In the genomic region with DNA sequence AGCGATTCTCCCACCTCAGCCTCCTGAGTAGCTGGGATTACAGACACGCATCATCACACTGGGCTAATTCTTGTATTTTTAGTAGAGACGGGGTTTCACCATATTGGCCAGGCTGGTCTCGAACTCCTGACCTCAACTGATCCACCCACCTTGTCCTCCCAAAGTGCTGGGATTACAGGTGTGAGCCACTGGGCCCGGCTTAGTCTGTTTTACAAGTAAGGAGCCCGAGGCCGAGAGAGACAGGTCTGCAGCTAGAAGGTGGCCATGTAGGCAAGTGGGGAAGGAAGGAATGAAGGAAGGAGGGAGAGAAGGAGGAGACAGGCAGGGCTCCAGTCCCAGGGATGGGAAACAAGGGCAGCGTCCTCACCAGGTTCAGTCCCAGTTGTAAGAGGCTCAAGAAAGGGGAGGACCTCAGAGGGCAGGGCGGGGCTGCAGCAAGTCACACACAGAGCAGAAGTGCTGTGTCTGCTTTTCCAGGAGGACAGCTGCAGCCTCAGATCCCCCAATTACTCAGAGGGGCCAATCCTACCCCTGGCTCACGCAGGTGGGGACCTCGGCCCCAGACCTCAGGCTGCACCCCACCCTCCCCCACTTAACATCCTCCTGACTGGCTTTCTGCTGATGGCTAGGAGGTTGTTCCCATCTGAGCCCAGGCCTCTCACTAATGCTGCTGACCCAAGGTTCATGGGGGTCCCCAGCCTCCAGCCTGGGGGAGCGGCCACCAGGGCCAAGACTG, we compare ENCODE assay signal across 16 cellular contexts. TPM values are rescaled to one million over a fixed set of nuclear protein-coding genes. Genes with fewer than 3 reads are reported as not detected.
DNase-seq lines count a peak whose midpoint lies in the region; ATAC-seq, FAIRE-seq and TF ChIP-seq lines count a peak whose summit lies in the region.
"Had no signal": no experiment of that assay in that cellular context is flagged by ENCODE, and none has a peak within 500 bp of the region (broad histone marks: within the 10 kb centered on the region; RNA-seq: fewer than 3 reads in every experiment).

No MANE protein-coding gene starts in this region.

- H3K4me1 Mint-ChIP-seq in astrocyte (ENCODE audit: low read depth, unreplicated experiment) (peaks cover 7% of the 10 kb centered on the region), progenitor cell of endocrine pancreas (ENCODE audit: low read depth) (peaks cover 3% of the 10 kb centered on the region), T-cell (no peaks in the 10 kb centered on the region), immature natural killer cell (no peaks in the 10 kb centered on the region)
- H3K4me1 Mint-ChIP-seq: activated T-helper 17 cell treated with anti-CD3 and anti-CD28 coated beads, Interleukin-2, amount 50 U/mL, for 72 hours; central memory CD8-positive, alpha-beta T cell had no signal

- no peak for ATAC-seq in T-cell (replicated peaks in 1 of 4)
- ATAC-seq in stimulated activated naive CD8-positive, alpha-beta T cell treated with anti-CD3 and anti-CD28 coated beads, Interleukin-15, Interleukin-2, amounts not matched to agents 100 U/mL and 50 U/mL, for 24 hours: no peak
- ATAC-seq in GM21423 (IDR thresholded peaks at IDR 0.05; ENCODE audit: unreplicated experiment): no peak
- ATAC-seq: activated T-helper 17 cell treated with anti-CD3 and anti-CD28 coated beads, Interleukin-2, amount 50 U/mL, for 72 hours had no signal

- H3K4me3 Mint-ChIP-seq in astrocyte (ENCODE audit: unreplicated experiment): no peak overlapping the region
- H3K4me3 Mint-ChIP-seq in progenitor cell of endocrine pancreas (ENCODE audit: low read depth): no peak overlapping the region
- H3K4me3 Mint-ChIP-seq in T-cell: no peak overlapping the region
- H3K4me3 Mint-ChIP-seq in immature natural killer cell: no peak overlapping the region
- H3K4me3 Mint-ChIP-seq: activated T-helper 17 cell treated with anti-CD3 and anti-CD28 coated beads, Interleukin-2, amount 50 U/mL, for 72 hours; central memory CD8-positive, alpha-beta T cell had no signal

- no peak for FAIRE-seq in astrocyte (lab: Jason Lieb, UNC)

- H3K4me3 ChIP-seq in BLaER1: no peak overlapping the region
- H3K4me3 ChIP-seq in astrocyte (ENCODE audit: insufficient read depth, low read depth, low read length): no peak overlapping the region
- no peak overlapping the region for H3K4me3 ChIP-seq in left ventricle myocardium inferior

- peak overlapping the region; percentile 19 for H3K4me2 ChIP-seq in BLaER1
- H3K4me2 ChIP-seq in astrocyte (ENCODE audit: low read length): no peak overlapping the region

- H3K27me3 ChIP-seq in BLaER1 (no peaks in the 10 kb centered on the region), astrocyte (ENCODE audit: insufficient read depth, low read length) (peaks cover 14% of the 10 kb centered on the region), left ventricle myocardium inferior (ENCODE audit: low read depth) (peaks cover 59% of the 10 kb centered on the region)
- H3K27me3 ChIP-seq: BE2C had no signal

- H3K36me3 Mint-ChIP-seq in astrocyte (ENCODE audit: low read depth, unreplicated experiment) (no peaks in the 10 kb centered on the region), progenitor cell of endocrine pancreas (ENCODE audit: insufficient read depth) (peaks cover 2% of the 10 kb centered on the region), T-cell (no peaks in the 10 kb centered on the region), immature natural killer cell (no peaks in the 10 kb centered on the region)

- CTCF ChIA-PET in T-cell (lab: Charles Lee): no interaction called here

- peaks cover 5% of the 10 kb centered on the region for H3K27me3 Mint-ChIP-seq in astrocyte (ENCODE audit: low read depth, unreplicated experiment)
- H3K27me3 Mint-ChIP-seq in progenitor cell of endocrine pancreas: no peaks in the 10 kb centered on the region
- no peaks in the 10 kb centered on the region for H3K27me3 Mint-ChIP-seq in T-cell
- H3K27me3 Mint-ChIP-seq in immature natural killer cell (ENCODE audit: low read depth in 3 of 3): peaks cover 0 to 7% (median 0%) of the 10 kb centered on the region in 3 donors
- H3K27me3 Mint-ChIP-seq: activated T-helper 17 cell treated with anti-CD3 and anti-CD28 coated beads, Interleukin-2, amount 50 U/mL, for 72 hours; central memory CD8-positive, alpha-beta T cell had no signal

- H3K9ac ChIP-seq in BLaER1 (no peak overlapping the region), astrocyte (ENCODE audit: low read length) (no peak overlapping the region)

- DNase-seq in astrocyte (ENCODE audit: low read depth) (no peak), left ventricle myocardium inferior (no peak), progenitor cell of endocrine pancreas (ENCODE audit: low spot score, unreplicated experiment) (no peak), T-cell (no peak), immature natural killer cell (no peak)
- no peak for DNase-seq in stimulated activated naive CD8-positive, alpha-beta T cell treated with anti-CD3 and anti-CD28 coated beads, Interleukin-15, Interleukin-2, amounts not matched to agents 100 U/mL and 50 U/mL, for 24 hours
- DNase-seq: BE2C, GOT3, KBM-7, midbrain, NCI-H2081 treated with DMSO at 0.1 percent for 48 hours had no signal

- H3K4me1 ChIP-seq in BLaER1 (peaks cover 44% of the 10 kb centered on the region), astrocyte (ENCODE audit: insufficient read depth, low read length) (no peaks in the 10 kb centered on the region), left ventricle myocardium inferior (no peaks in the 10 kb centered on the region)
- H3K4me1 ChIP-seq: BE2C had no signal

- intact Hi-C loops in left ventricle myocardium inferior (cut with micrococcal nuclease): no loop called here

- H3K9me3 ChIP-seq in BLaER1: peaks cover 3% of the 10 kb centered on the region; the same call in 1 of the 2 replicates
- no peaks in the 10 kb centered on the region for H3K9me3 ChIP-seq in astrocyte (ENCODE audit: insufficient read depth, low read depth, low read length)
- H3K9me3 ChIP-seq in left ventricle myocardium inferior (replicated peaks): peaks cover 4% of the 10 kb centered on the region
- H3K9me3 ChIP-seq: BE2C had no signal

- H3K9me3 Mint-ChIP-seq in astrocyte (ENCODE audit: unreplicated experiment) (peaks cover 2% of the 10 kb centered on the region), progenitor cell of endocrine pancreas (ENCODE audit: low read depth) (peaks cover 4% of the 10 kb centered on the region), T-cell (no peaks in the 10 kb centered on the region), immature natural killer cell (no peaks in the 10 kb centered on the region)
- H3K9me3 Mint-ChIP-seq: activated T-helper 17 cell treated with anti-CD3 and anti-CD28 coated beads, Interleukin-2, amount 50 U/mL, for 72 hours; central memory CD8-positive, alpha-beta T cell had no signal

- H2AFZ ChIP-seq in astrocyte (ENCODE audit: low read depth, low read length): peak overlapping the region; percentile 10

- H3K36me3 ChIP-seq in BLaER1 (no peaks in the 10 kb centered on the region), astrocyte (ENCODE audit: insufficient read depth, low read length) (no peaks in the 10 kb centered on the region), left ventricle myocardium inferior (no peaks in the 10 kb centered on the region)
- H3K36me3 ChIP-seq: BE2C had no signal

- TF ChIP-seq CTCF in astrocyte (IDR thresholded peaks at IDR 0.05; ENCODE audit: insufficient read depth, low read depth, low read length) (no peak), left ventricle myocardium inferior (IDR thresholded peaks at IDR 0.05; ENCODE audit: borderline replicate concordance) (no peak), progenitor cell of endocrine pancreas (IDR thresholded peaks at IDR 0.05; ENCODE audit: unreplicated experiment) (no peak)

- H3K27ac Mint-ChIP-seq in astrocyte (ENCODE audit: unreplicated experiment) (no peak overlapping the region), progenitor cell of endocrine pancreas (peak overlapping the region; percentile 31), T-cell (no peak overlapping the region), immature natural killer cell (no peak overlapping the region)
- H3K27ac Mint-ChIP-seq: activated T-helper 17 cell treated with anti-CD3 and anti-CD28 coated beads, Interleukin-2, amount 50 U/mL, for 72 hours had no signal

- H4K20me1 ChIP-seq in BLaER1: no peaks in the 10 kb centered on the region
- H4K20me1 ChIP-seq in astrocyte (ENCODE audit: insufficient read depth, low read length): no peaks in the 10 kb centered on the region

- H3K79me2 ChIP-seq in astrocyte (ENCODE audit: insufficient read depth, low read length): no peaks in the 10 kb centered on the region

- no peak overlapping the region for H3K27ac ChIP-seq in BLaER1
- H3K27ac ChIP-seq in astrocyte (ENCODE audit: low read depth, low read length): peak overlapping the region; percentile 26
- H3K27ac ChIP-seq in left ventricle myocardium inferior (replicated peaks): peak overlapping the region; percentile 33
- H3K27ac ChIP-seq: VCaP had no signal

- POLR2A ChIA-PET in T-cell (lab: Charles Lee): no interaction called here

RNA-seq across cellular contexts. Expression of gene PRR5, which starts 53.8 kb away (rescaled TPM):
- 21.3 and 23.6 TPM in 2 replicates for total RNA-seq in astrocyte
- total RNA-seq in left ventricle myocardium inferior: 2.9 TPM
- total RNA-seq in progenitor cell of endocrine pancreas: 20.5 and 21.3 TPM in 2 replicates
- 10 to 100 TPM; 37.0 to 64.0 (median 58.7) TPM for total RNA-seq in T-cell
- polyA plus RNA-seq in immature natural killer cell: 100 to 1,000 TPM; 102 to 168 (median 112) TPM
